ENCODE assay signal across 8 cellular contexts in the genomic region with DNA sequence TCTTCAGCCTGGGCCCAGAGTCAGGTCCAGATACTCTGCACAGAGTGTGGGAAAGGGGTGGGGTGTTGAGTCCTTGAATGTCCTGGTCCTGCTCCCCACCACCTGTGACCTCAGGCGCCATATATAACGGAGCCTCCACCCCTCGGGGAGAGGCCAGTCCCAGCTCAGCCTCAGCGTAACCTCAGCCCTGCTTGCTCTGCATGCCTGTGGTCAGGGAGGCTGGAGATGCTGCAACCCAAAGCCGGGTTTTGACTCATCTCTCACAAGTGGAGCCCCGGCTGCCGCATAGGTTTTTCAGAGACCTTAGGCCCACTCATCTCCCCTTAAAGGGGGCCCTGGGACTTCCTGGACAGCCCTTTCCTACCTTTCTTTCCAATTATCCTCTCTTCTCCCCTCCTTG. TPM values are rescaled to one million over a fixed set of nuclear protein-coding genes. Genes with fewer than 3 reads are reported as not detected.
DNase-seq lines count a peak whose midpoint lies in the region; ATAC-seq and TF ChIP-seq lines count a peak whose summit lies in the region.

No MANE protein-coding gene starts in this region.

- H3K4me3 Mint-ChIP-seq in IgD-negative memory B cell = peak overlapping the region; percentile 79 to 94 (median 89)
- peak overlapping the region; percentile 91 for H3K4me3 Mint-ChIP-seq in activated CD8-positive, alpha-beta memory T cell treated with anti-CD3 and anti-CD28 coated beads, Interleukin-2, amount 10 ng/mL, durations not matched to agents 7 days and 5 days
- peak overlapping the region; percentile 52 to 82 for H3K4me3 Mint-ChIP-seq in stimulated activated naive CD8-positive, alpha-beta T cell treated with anti-CD3 and anti-CD28 coated beads, Interleukin-15, amount 100 ng/mL, for 72 hours

- 67% methylated on average over 6 to 7 of the region's 7 CpGs for WGBS in thyroid gland, 2 donors

- no peaks in the 10 kb centered on the region for H3K27me3 Mint-ChIP-seq in IgD-negative memory B cell
- H3K27me3 Mint-ChIP-seq in activated CD8-positive, alpha-beta memory T cell treated with anti-CD3 and anti-CD28 coated beads, Interleukin-2, amount 10 ng/mL, durations not matched to agents 7 days and 5 days = no peaks in the 10 kb centered on the region
- no peaks in the 10 kb centered on the region for H3K27me3 Mint-ChIP-seq in stimulated activated naive CD8-positive, alpha-beta T cell treated with anti-CD3 and anti-CD28 coated beads, Interleukin-15, amount 100 ng/mL, for 72 hours

- TF ChIP-seq POLR2A in thyroid gland (IDR thresholded peaks at IDR 0.05) = no peak

- peaks cover 13% of the 10 kb centered on the region for H3K36me3 Mint-ChIP-seq in IgD-negative memory B cell
- H3K36me3 Mint-ChIP-seq in activated CD8-positive, alpha-beta memory T cell treated with anti-CD3 and anti-CD28 coated beads, Interleukin-2, amount 10 ng/mL, durations not matched to agents 7 days and 5 days = peaks cover 55% of the 10 kb centered on the region

- peak overlapping the region; percentile 59 to 84 (median 83) for H3K27ac Mint-ChIP-seq in IgD-negative memory B cell
- peak overlapping the region; percentile 89 for H3K27ac Mint-ChIP-seq in activated CD8-positive, alpha-beta memory T cell treated with anti-CD3 and anti-CD28 coated beads, Interleukin-2, amount 10 ng/mL, durations not matched to agents 7 days and 5 days
- peak overlapping the region; percentile 0 to 73 for H3K27ac Mint-ChIP-seq in stimulated activated naive CD8-positive, alpha-beta T cell treated with anti-CD3 and anti-CD28 coated beads, Interleukin-15, amount 100 ng/mL, for 72 hours

- TF ChIP-seq CTCF in GM06990 (IDR thresholded peaks at IDR 0.05; ENCODE audit: insufficient read depth, low read length, poor library complexity, severe bottlenecking) (no peak), thyroid gland (IDR thresholded peaks at IDR 0.05) (no peak)

- H3K27me3 ChIP-seq in GM06990 (replicated peaks; ENCODE audit: control insufficient read depth, insufficient read depth, low read length) (no peaks in the 10 kb centered on the region), thyroid gland (no peaks in the 10 kb centered on the region)

- DNase-seq in GM06990 (ENCODE audit: extremely low read depth, insufficient read length) (peak; percentile 84), hepatic stellate cell (ENCODE audit: low spot score) (peak; percentile 97), thyroid gland (no peak), NCI-H1436 (lab: John Stamatoyannopoulos, UW) (no peak)
- DNase-seq in activated CD8-positive, alpha-beta memory T cell treated with anti-CD3 and anti-CD28 coated beads, Interleukin-2, amount 10 ng/mL, durations not matched to agents 7 days and 5 days = peak; percentile 96
- DNase-seq in stimulated activated naive CD8-positive, alpha-beta T cell treated with anti-CD3 and anti-CD28 coated beads, Interleukin-15, amount 100 ng/mL, for 72 hours = peak; percentile 77 to 88

- H3K4me3 ChIP-seq in GM06990 (replicated peaks; ENCODE audit: low read depth, low read length) (peak overlapping the region; percentile 97), thyroid gland (replicated peaks in 1 of 3) (no peak overlapping the region)

- peak; percentile 63 for ATAC-seq in GM21576 (IDR thresholded peaks at IDR 0.05; ENCODE audit: unreplicated experiment)
- ATAC-seq in activated CD8-positive, alpha-beta memory T cell treated with anti-CD3 and anti-CD28 coated beads, Interleukin-2, amount 10 ng/mL, durations not matched to agents 7 days and 5 days = peak; percentile 71
- peak; percentile 92 for ATAC-seq in stimulated activated naive CD8-positive, alpha-beta T cell treated with anti-CD3 and anti-CD28 coated beads, Interleukin-15, amount 100 ng/mL, for 72 hours

- H3K9me3 ChIP-seq in thyroid gland = no peaks in the 10 kb centered on the region

- H3K36me3 ChIP-seq in GM06990 (ENCODE audit: control insufficient read depth, insufficient read depth, low read length) (no peaks in the 10 kb centered on the region), thyroid gland (peaks cover 6 to 8% of the 10 kb centered on the region in 2 donors)

- no peaks in the 10 kb centered on the region for H3K4me1 ChIP-seq in thyroid gland

- intact Hi-C loops in thyroid gland (cut with DNase I) = no loop called here

- H3K27ac ChIP-seq in thyroid gland = no peak overlapping the region

- no peaks in the 10 kb centered on the region for H3K9me3 Mint-ChIP-seq in IgD-negative memory B cell
- H3K9me3 Mint-ChIP-seq in activated CD8-positive, alpha-beta memory T cell treated with anti-CD3 and anti-CD28 coated beads, Interleukin-2, amount 10 ng/mL, durations not matched to agents 7 days and 5 days (ENCODE audit: low read depth) = no peaks in the 10 kb centered on the region
- no peaks in the 10 kb centered on the region for H3K9me3 Mint-ChIP-seq in stimulated activated naive CD8-positive, alpha-beta T cell treated with anti-CD3 and anti-CD28 coated beads, Interleukin-15, amount 100 ng/mL, for 72 hours

- peaks cover 34 to 53% (median 50%) of the 10 kb centered on the region in 3 donors for H3K4me1 Mint-ChIP-seq in IgD-negative memory B cell
- peaks cover 76% of the 10 kb centered on the region for H3K4me1 Mint-ChIP-seq in activated CD8-positive, alpha-beta memory T cell treated with anti-CD3 and anti-CD28 coated beads, Interleukin-2, amount 10 ng/mL, durations not matched to agents 7 days and 5 days
- H3K4me1 Mint-ChIP-seq in stimulated activated naive CD8-positive, alpha-beta T cell treated with anti-CD3 and anti-CD28 coated beads, Interleukin-15, amount 100 ng/mL, for 72 hours = peaks cover 84% of the 10 kb centered on the region

- CTCF ChIA-PET in activated CD8-positive, alpha-beta memory T cell treated with anti-CD3 and anti-CD28 coated beads, Interleukin-2, amount 10 ng/mL, durations not matched to agents 7 days and 5 days (lab: Charles Lee) = interaction anchor here (1.0 to 19.8 kb wide), 5 partner anchors 13 to 63 kb away, joined by 3 to 294 read pairs (median 164); a partner anchor contains a TSS

RNA-seq across cellular contexts. Expression of a gene that starts 1.3 kb away (rescaled TPM):
- 238 TPM for polyA plus RNA-seq in IgD-negative memory B cell
- total RNA-seq in activated CD8-positive, alpha-beta memory T cell treated with anti-CD3 and anti-CD28 coated beads, Interleukin-2, amount 10 ng/mL, durations not matched to agents 7 days and 5 days = 100 to 1,000 TPM; 567 to 729 TPM
- 10 to 100 TPM in 1 of 4 donors, 1 to 10 TPM in 3; 3.2 to 15.6 (median 4.9) TPM for total RNA-seq in thyroid gland

RNA-seq across cellular contexts. Expression of a gene that starts 25.0 kb away (rescaled TPM):
- 0.58 TPM for polyA plus RNA-seq in IgD-negative memory B cell
- total RNA-seq in activated CD8-positive, alpha-beta memory T cell treated with anti-CD3 and anti-CD28 coated beads, Interleukin-2, amount 10 ng/mL, durations not matched to agents 7 days and 5 days = 10 to 100 TPM; 19.6 to 28.1 TPM
- total RNA-seq in thyroid gland = 10 to 100 TPM; 20.6 to 39.7 (median 25.2) TPM

RNA-seq across cellular contexts. Expression of a gene that starts 25.2 kb away (rescaled TPM):
- 5.0 TPM for polyA plus RNA-seq in IgD-negative memory B cell
- total RNA-seq in activated CD8-positive, alpha-beta memory T cell treated with anti-CD3 and anti-CD28 coated beads, Interleukin-2, amount 10 ng/mL, durations not matched to agents 7 days and 5 days = 10 to 100 TPM; 35.8 to 47.0 TPM
- total RNA-seq in thyroid gland = 10 to 100 TPM; 16.5 to 22.8 (median 20.6) TPM

RNA-seq across cellular contexts. Expression of a gene that starts 26.3 kb away (rescaled TPM):
- 4.8 TPM for polyA plus RNA-seq in IgD-negative memory B cell
- 10 to 100 TPM; 29.4 to 38.8 TPM for total RNA-seq in activated CD8-positive, alpha-beta memory T cell treated with anti-CD3 and anti-CD28 coated beads, Interleukin-2, amount 10 ng/mL, durations not matched to agents 7 days and 5 days
- total RNA-seq in thyroid gland = 10 to 100 TPM; 13.6 to 27.7 (median 23.8) TPM

Comparison
In these comparisons a context has a peak if more than half of its experiments do, and no peak if none do; other contexts are left out.
1. DNase-seq: peak in GM06990 (single experiment), activated CD8-positive, alpha-beta memory T cell treated with anti-CD3 and anti-CD28 coated beads, Interleukin-2, amount 10 ng/mL, durations not matched to agents 7 days and 5 days (single experiment), hepatic stellate cell (single experiment) and stimulated activated naive CD8-positive, alpha-beta T cell treated with anti-CD3 and anti-CD28 coated beads, Interleukin-15, amount 100 ng/mL, for 72 hours (2 of 2); none in thyroid gland (0 of 2) and NCI-H1436 (single experiment).
2. H3K27ac Mint-ChIP-seq: peak in every context shown above with its lines; median percentile 89 in activated CD8-positive, alpha-beta memory T cell treated with anti-CD3 and anti-CD28 coated beads, Interleukin-2, amount 10 ng/mL, durations not matched to agents 7 days and 5 days; 83 in IgD-negative memory B cell; 36 in stimulated activated naive CD8-positive, alpha-beta T cell treated with anti-CD3 and anti-CD28 coated beads, Interleukin-15, amount 100 ng/mL, for 72 hours.
3. RNA of a gene that starts 1.3 kb away (total RNA-seq): 567 to 729 TPM in activated CD8-positive, alpha-beta memory T cell treated with anti-CD3 and anti-CD28 coated beads, Interleukin-2, amount 10 ng/mL, durations not matched to agents 7 days and 5 days; 3.2 to 15.6 TPM in thyroid gland; every median in the first group is over 10 times any median in the second.
4. Peak in every context shown above with its lines, with median percentiles within 50 percentile points of each other: ATAC-seq and H3K4me3 Mint-ChIP-seq.